13 cellular contexts compared by ENCODE assay signal in genomic region chr3:134300520-134300919, GRCh38. TPM values are rescaled to one million over a fixed set of nuclear protein-coding genes. Genes with fewer than 3 reads are reported as not detected.
DNase-seq lines count a peak whose midpoint lies in the region; ATAC-seq and TF ChIP-seq lines count a peak whose summit lies in the region.
"Had no signal": no experiment of that assay in that cellular context is flagged by ENCODE, and none has a peak within 500 bp of the region (broad histone marks: within the 10 kb centered on the region; RNA-seq: fewer than 3 reads in every experiment).

No MANE protein-coding gene starts in this region.

- no peak overlapping the region for H3K4me2 ChIP-seq in SK-N-SH

- H3K27me3 ChIP-seq in SK-N-SH (ENCODE audit: insufficient read depth) (no peaks in the 10 kb centered on the region), testis (no peaks in the 10 kb centered on the region)

- no peak for DNase-seq in Right ventricle myocardium inferior (ENCODE audit: missing footprints)
- DNase-seq in cardiac septum (ENCODE audit: low spot score) = no peak
- peak; percentile 48 for DNase-seq in SK-N-SH
- DNase-seq in foreskin fibroblast = peak in 1 of 2 donors; percentile 9
- peak; percentile 36 for DNase-seq in testis
- DNase-seq in NCI-H510A treated with DMSO at 0.1 percent for 48 hours (lab: John Stamatoyannopoulos, UW) = no peak
- no peak for DNase-seq in hypothalamus (lab: John Stamatoyannopoulos, UW)
- DNase-seq in T1000 (lab: John Stamatoyannopoulos, UW) = no peak
- DNase-seq: activated naive CD4-positive, alpha-beta T cell treated with anti-CD3 and anti-CD28 coated beads, Interleukin-2, amount 50 U/mL, for 16 hours; central memory CD4-positive, alpha-beta T cell; mucosa of descending colon; stimulated activated CD4-positive, alpha-beta T cell treated with anti-CD3 and anti-CD28 coated beads, Interleukin-2, amount 100 ng/mL, for 48 hours had no signal

- TF ChIP-seq POLR2A in testis (IDR thresholded peaks at IDR 0.05) = no peak

- peak; percentile 73 for ATAC-seq in Right ventricle myocardium inferior
- ATAC-seq: stimulated activated memory B cell treated with anti-CD40 and anti-IgM and Interleukin-4, amounts not matched to agents 10 μg/mL and 1 μg/mL and 100 μg/mL, for 72 hours had no signal

- intact Hi-C loops in Right ventricle myocardium inferior (cut with DNase I) = no loop called here
- intact Hi-C loops in cardiac septum (cut with DNase I) = no loop called here
- intact Hi-C loops in testis (cut with DNase I; ENCODE audit: low total_unique reads) = loop anchor here (10.0 kb wide), 1 partner anchor 86 kb away; no protein-coding TSS in a partner anchor

- H4K20me1 ChIP-seq in SK-N-SH (ENCODE audit: insufficient read depth) = no peaks in the 10 kb centered on the region

- H3K36me3 ChIP-seq in SK-N-SH (replicated peaks in 1 of 2; ENCODE audit: control insufficient read depth in 1 of 2, insufficient read depth in 2 of 2, low read length in 1 of 2) (no peaks in the 10 kb centered on the region), testis (ENCODE audit: low read depth, missing control alignments) (no peaks in the 10 kb centered on the region)

- H2AFZ ChIP-seq in SK-N-SH (ENCODE audit: low read depth) = no peak overlapping the region

- POLR2A ChIA-PET in SK-N-SH (lab: Yijun Ruan, JAX) = no interaction called here

- H3K9ac ChIP-seq in SK-N-SH = no peak overlapping the region

- no peak for TF ChIP-seq RAD21 in SK-N-SH (IDR thresholded peaks at IDR 0.05; ENCODE audit: low read length)

- CTCF ChIA-PET in SK-N-SH (lab: Yijun Ruan, JAX) = interaction anchor here (0.8 to 18.5 kb wide), 7 partner anchors 8 to 179 kb away, joined by 3 to 375 read pairs (median 3); partner anchors contain the start of genes ANAPC13 and CEP63

- H3K9me2 ChIP-seq in SK-N-SH = no peaks in the 10 kb centered on the region

- H3F3A ChIP-seq in SK-N-SH (replicated peaks; ENCODE audit: insufficient read depth) = no peaks in the 10 kb centered on the region

- TF ChIP-seq CTCF in SK-N-SH (IDR thresholded peaks at IDR 0.05) (peak; percentile 21; the same call in 1 of the 2 replicates), foreskin fibroblast (IDR thresholded peaks at IDR 0.05; ENCODE audit: low read depth, low read length) (peak; percentile 8), testis (IDR thresholded peaks at IDR 0.05) (no peak)

- no peak for TF ChIP-seq EP300 in SK-N-SH (IDR thresholded peaks at IDR 0.05; ENCODE audit: borderline replicate concordance in 1 of 2, low read depth in 1 of 2, low read length in 1 of 2)

- no peaks in the 10 kb centered on the region for H3K4me1 ChIP-seq in SK-N-SH (ENCODE audit: control insufficient read depth in 1 of 2, insufficient read depth in 2 of 2, low read depth in 1 of 2, low read length in 1 of 2)
- no peaks in the 10 kb centered on the region for H3K4me1 ChIP-seq in testis

- H3K4me3 ChIP-seq in SK-N-SH (ENCODE audit: low read depth in 2 of 2, low read length in 1 of 2) (no peak overlapping the region), foreskin fibroblast (ENCODE audit: low read depth in 1 of 2, low read length in 2 of 2) (no peak overlapping the region), testis (no peak overlapping the region)
- H3K4me3 ChIP-seq: mucosa of descending colon had no signal

- H3K27ac ChIP-seq in SK-N-SH (ENCODE audit: low read depth in 2 of 2, low read length in 1 of 2) = no peak overlapping the region
- no peak overlapping the region for H3K27ac ChIP-seq in testis

- 94% methylated on average over 3 of the region's 3 CpGs for WGBS in SK-N-SH (ENCODE audit: low lambda C conversion rate)
- WGBS in testis, 2 donors = 55 to 87% methylated on average over 2 to 3 of the region's 3 CpGs

- no peaks in the 10 kb centered on the region for H3K79me2 ChIP-seq in SK-N-SH (ENCODE audit: insufficient read depth)

- H3K9me3 ChIP-seq in SK-N-SH = peaks cover 12% of the 10 kb centered on the region; the same call in 1 of the 2 replicates
- H3K9me3 ChIP-seq in testis = no peaks in the 10 kb centered on the region
- H3K9me3 ChIP-seq: mucosa of descending colon had no signal

TF ChIP-seq in SK-N-SH, 30 proteins besides CTCF, POLR2A, EP300 and RAD21:
- TF ChIP-seq SIN3A (IDR thresholded peaks at IDR 0.05; ENCODE audit: borderline replicate concordance, low read depth, low read length) (no peak), GABPA (IDR thresholded peaks at IDR 0.05; ENCODE audit: low read depth) (no peak), FOSL2 (IDR thresholded peaks at IDR 0.05; ENCODE audit: borderline replicate concordance, low read depth) (no peak), YY1 (IDR thresholded peaks at IDR 0.05; ENCODE audit: low read depth) (no peak), CHD2 (IDR thresholded peaks at IDR 0.05; ENCODE audit: low read length, partially characterized antibody) (no peak), NRF1 (IDR thresholded peaks at IDR 0.05; ENCODE audit: low read depth, low read length) (no peak), MEF2A (IDR thresholded peaks at IDR 0.05; ENCODE audit: borderline replicate concordance, low read depth) (no peak), GATA2 (CRISPR knock-in tag; IDR thresholded peaks at IDR 0.05) (no peak), TCF12 (IDR thresholded peaks at IDR 0.05) (no peak), FOXJ3 (CRISPR knock-in tag; IDR thresholded peaks at IDR 0.05) (no peak), ELF1 (IDR thresholded peaks at IDR 0.05) (no peak), RFX5 (IDR thresholded peaks at IDR 0.05; ENCODE audit: low read length) (no peak), JUND (IDR thresholded peaks at IDR 0.05) (no peak), SMC3 (IDR thresholded peaks at IDR 0.05; ENCODE audit: low read depth, low read length) (no peak), MXI1 (IDR thresholded peaks at IDR 0.05; ENCODE audit: low read depth, low read length) (no peak), RCOR1 (IDR thresholded peaks at IDR 0.05; ENCODE audit: low read length) (no peak), RXRA (IDR thresholded peaks at IDR 0.05; ENCODE audit: borderline replicate concordance, low read depth) (no peak)
- TF ChIP-seq, protein P1, sequence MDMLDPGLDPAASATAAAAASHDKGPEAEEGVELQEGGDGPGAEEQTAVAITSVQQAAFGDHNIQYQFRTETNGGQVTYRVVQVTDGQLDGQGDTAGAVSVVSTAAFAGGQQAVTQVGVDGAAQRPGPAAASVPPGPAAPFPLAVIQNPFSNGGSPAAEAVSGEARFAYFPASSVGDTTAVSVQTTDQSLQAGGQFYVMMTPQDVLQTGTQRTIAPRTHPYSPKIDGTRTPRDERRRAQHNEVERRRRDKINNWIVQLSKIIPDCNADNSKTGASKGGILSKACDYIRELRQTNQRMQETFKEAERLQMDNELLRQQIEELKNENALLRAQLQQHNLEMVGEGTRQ (IDR thresholded peaks at IDR 0.05; ENCODE audit: borderline replicate concordance, low read depth, low read length) = no peak
- TF ChIP-seq, protein P2, sequence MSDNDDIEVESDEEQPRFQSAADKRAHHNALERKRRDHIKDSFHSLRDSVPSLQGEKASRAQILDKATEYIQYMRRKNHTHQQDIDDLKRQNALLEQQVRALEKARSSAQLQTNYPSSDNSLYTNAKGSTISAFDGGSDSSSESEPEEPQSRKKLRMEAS (IDR thresholded peaks at IDR 0.05; ENCODE audit: low read depth) = no peak
- TF ChIP-seq, protein P3, sequence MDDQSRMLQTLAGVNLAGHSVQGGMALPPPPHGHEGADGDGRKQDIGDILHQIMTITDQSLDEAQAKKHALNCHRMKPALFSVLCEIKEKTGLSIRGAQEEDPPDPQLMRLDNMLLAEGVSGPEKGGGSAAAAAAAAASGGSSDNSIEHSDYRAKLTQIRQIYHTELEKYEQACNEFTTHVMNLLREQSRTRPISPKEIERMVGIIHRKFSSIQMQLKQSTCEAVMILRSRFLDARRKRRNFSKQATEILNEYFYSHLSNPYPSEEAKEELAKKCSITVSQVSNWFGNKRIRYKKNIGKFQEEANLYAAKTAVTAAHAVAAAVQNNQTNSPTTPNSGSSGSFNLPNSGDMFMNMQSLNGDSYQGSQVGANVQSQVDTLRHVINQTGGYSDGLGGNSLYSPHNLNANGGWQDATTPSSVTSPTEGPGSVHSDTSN (IDR thresholded peaks at IDR 0.05) = no peak

RNA-seq across cellular contexts. Expression of gene RYK, which starts 49.9 kb away (rescaled TPM):
- total RNA-seq in Right ventricle myocardium inferior = 40.6 TPM
- total RNA-seq in cardiac septum = 44.2 TPM
- 25.9 and 36.2 TPM in 2 replicates for polyA plus RNA-seq in SK-N-SH (2012; rRNA removed)
- 32.7 and 34.4 TPM in 2 replicates for polyA plus RNA-seq in SK-N-SH (2012; cell fraction: cytosol; rRNA removed)
- polyA plus RNA-seq in SK-N-SH (2012; cell fraction: nucleus; rRNA removed) = 20.1 and 54.3 TPM in 2 replicates
- 100 to 1,000 TPM; 112 to 120 TPM for total RNA-seq in testis
- 82.6 TPM for polyA plus RNA-seq in testis (ENCODE audit: insufficient read depth, low read depth, low replicate concordance)

Comparison
In these comparisons a context has a peak if more than half of its experiments do, and no peak if none do; other contexts are left out.
1. DNase-seq: peak in SK-N-SH (single experiment) and testis (single experiment); none in Right ventricle myocardium inferior (single experiment), cardiac septum (single experiment), NCI-H510A treated with DMSO at 0.1 percent for 48 hours (single experiment), hypothalamus (0 of 51) and T1000 (single experiment).
2. CTCF ChIP-seq: peak in SK-N-SH (single experiment) and foreskin fibroblast (single experiment); none in testis (0 of 3).